In the genomic region with DNA sequence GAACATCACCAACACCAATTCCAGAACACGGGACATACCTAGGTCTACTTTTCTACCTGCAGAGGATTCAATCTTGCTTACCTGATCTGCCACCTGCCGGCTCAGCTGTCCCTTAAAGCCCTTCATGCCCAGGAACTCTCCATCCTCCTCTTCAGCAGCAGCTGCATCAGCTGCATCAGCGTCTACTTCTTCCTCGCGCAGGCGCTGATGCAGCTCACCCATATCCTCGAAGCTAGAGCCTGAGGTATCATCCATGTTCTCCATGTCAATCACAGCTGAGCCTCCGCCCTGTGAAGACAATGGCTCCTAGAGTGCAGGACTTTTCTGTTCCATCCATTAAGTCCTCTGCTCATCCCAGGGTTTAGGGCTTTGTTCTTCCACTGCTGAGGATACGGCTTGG, we compare ENCODE assay signal across 9 cellular contexts. TPM values are rescaled to one million over a fixed set of nuclear protein-coding genes. Genes with fewer than 3 reads are reported as not detected.
DNase-seq lines count a peak whose midpoint lies in the region; ATAC-seq and TF ChIP-seq lines count a peak whose summit lies in the region.
"Had no signal": no experiment of that assay in that cellular context is flagged by ENCODE, and none has a peak within 500 bp of the region (broad histone marks: within the 10 kb centered on the region; RNA-seq: fewer than 3 reads in every experiment).

No MANE protein-coding gene starts in this region.

- peak overlapping the region; percentile 99 for H2AK9ac ChIP-seq in IMR-90 (replicated peaks; ENCODE audit: low read depth, low read length, poor library complexity)

- H3K23ac ChIP-seq in IMR-90 (ENCODE audit: low read depth, low read length), result peak overlapping the region; percentile 66

- no peak overlapping the region for H2BK120ac ChIP-seq in IMR-90 (ENCODE audit: low read depth, low read length)

- peak overlapping the region; percentile 64 for H3K27ac Mint-ChIP-seq in nephron progenitor cell

- H3K18ac ChIP-seq in IMR-90 (ENCODE audit: low read depth, low read length), result no peak overlapping the region

- peak overlapping the region; percentile 99 for H3K4me3 ChIP-seq in AG09309 (ENCODE audit: control insufficient read depth, low read depth, low read length)
- peak overlapping the region; percentile 80 for H3K4me3 ChIP-seq in IMR-90 (ENCODE audit: insufficient read depth, low read depth, low read length)
- H3K4me3 ChIP-seq in ectodermal cell (ENCODE audit: insufficient read depth, low read depth, low read length), result peak overlapping the region; percentile 99

- H3K27me3 ChIP-seq in IMR-90 (ENCODE audit: control insufficient read depth, insufficient read depth, low read length), result no peaks in the 10 kb centered on the region
- no peaks in the 10 kb centered on the region for H3K27me3 ChIP-seq in ectodermal cell (ENCODE audit: control insufficient read depth, insufficient read depth, low read length, poor library complexity, severe bottlenecking)

- intact Hi-C loops in IMR-90 (cut with micrococcal nuclease), result no loop called here

- H3K4me1 ChIP-seq in IMR-90 (ENCODE audit: control insufficient read depth, insufficient read depth, low read length) (peaks cover 9% of the 10 kb centered on the region), ectodermal cell (ENCODE audit: control insufficient read depth, insufficient read depth, low read length) (peaks cover 9% of the 10 kb centered on the region)

- POLR2A ChIA-PET in IMR-90 (lab: Charles Lee; ENCODE audit: unreplicated experiment), result no interaction called here

- H2BK15ac ChIP-seq in IMR-90 (ENCODE audit: low read depth, low read length), result no peak overlapping the region

- peak overlapping the region; percentile 72 for H3K4me2 ChIP-seq in IMR-90 (ENCODE audit: low read depth, low read length)

- peak overlapping the region; percentile 9; the same call in 1 of the 2 replicates for H4K5ac ChIP-seq in IMR-90 (ENCODE audit: low read depth, low read length)

- H3K4me3 Mint-ChIP-seq in nephron progenitor cell, result no peak overlapping the region

- peak overlapping the region; percentile 65 for H4K91ac ChIP-seq in IMR-90 (ENCODE audit: insufficient read depth, low read depth, low read length)

- no peak overlapping the region for H2BK5ac ChIP-seq in IMR-90 (ENCODE audit: low read depth, low read length, poor library complexity, severe bottlenecking)

- no peak overlapping the region for H2AFZ ChIP-seq in IMR-90 (replicated peaks; ENCODE audit: low read length, poor library complexity)

- WGBS in IMR-90 (ENCODE audit: extremely low coverage in 2 of 2, insufficient read length in 1 of 2), 2 experiments, result 93% methylated on average over 7 of the region's 9 CpGs; no CpG with 5 or more reads in 1 of the 2 experiments
- WGBS in ectodermal cell, 2 experiments, result 89 to 90% methylated on average over 9 of the region's 9 CpGs

- peak overlapping the region; percentile 39; the same call in 1 of the 2 replicates for H3K27ac ChIP-seq in IMR-90 (ENCODE audit: insufficient read depth, low read length)
- H3K27ac ChIP-seq in ectodermal cell (ENCODE audit: insufficient read depth, low read depth, low read length, poor library complexity, severe bottlenecking), result no peak overlapping the region

- BruUV-seq in IMR-90 (replicated peaks; lab: Mats Ljungman, UMichigan), result no TSS peak

- peak overlapping the region; percentile 70 to 90; a peak in 3 of 4 replicates for H4K8ac ChIP-seq in IMR-90 (ENCODE audit: low read depth in 2 of 2, low read length in 2 of 2)

- DNase-seq in AG09309 (ENCODE audit: low read depth) (no peak), IMR-90 (no peak), nephron progenitor cell (no peak), NCI-H1417 (lab: John Stamatoyannopoulos, UW) (no peak), NCI-H128 (lab: John Stamatoyannopoulos, UW; ENCODE audit: unreplicated experiment) (no peak), NCI-H2196 treated with DMSO at 0.1 percent for 48 hours (lab: John Stamatoyannopoulos, UW; ENCODE audit: unreplicated experiment) (no peak)
- DNase-seq: NCI-H446 treated with DMSO at 0.1 percent for 48 hours had no signal

- H3K4me1 Mint-ChIP-seq in nephron progenitor cell, result peaks cover 16% of the 10 kb centered on the region

- peak overlapping the region; percentile 90 for H3K9ac ChIP-seq in IMR-90 (ENCODE audit: low read depth, low read length)

- H3K14ac ChIP-seq in IMR-90 (replicated peaks; ENCODE audit: low read depth, low read length), result peak overlapping the region; percentile 76

- no peaks in the 10 kb centered on the region for H3K9me3 Mint-ChIP-seq in nephron progenitor cell

- peaks cover 2% of the 10 kb centered on the region for H3K27me3 Mint-ChIP-seq in nephron progenitor cell (ENCODE audit: low read depth, poor library complexity)

- H3K9me3 ChIP-seq in IMR-90 (ENCODE audit: control insufficient read depth, insufficient read depth, low read length), result no peaks in the 10 kb centered on the region
- H3K9me3 ChIP-seq in ectodermal cell (ENCODE audit: control insufficient read depth, low read length), result no peaks in the 10 kb centered on the region

- H4K20me1 ChIP-seq in IMR-90 (ENCODE audit: insufficient read depth, low read length), result peaks cover 5% of the 10 kb centered on the region; the same call in 1 of the 2 replicates

- H3K9me1 ChIP-seq in IMR-90 (ENCODE audit: insufficient read depth, low read length), result 0 out of 2 replicates have a peak, but pooled peaks cover 9% of the 10 kb centered on the region

- CTCF ChIA-PET in IMR-90 (lab: Yijun Ruan, JAX), result no interaction called here

- no peak for TF ChIP-seq CTCF in AG09309 (IDR thresholded peaks at IDR 0.05; ENCODE audit: control insufficient read depth, insufficient read depth, low read depth, low read length, missing control alignments)
- TF ChIP-seq CTCF in IMR-90 (conservative IDR thresholded peaks at IDR 0.05; ENCODE audit: low read depth, low read length), result no peak
- no peak for TF ChIP-seq CTCF in nephron progenitor cell (IDR thresholded peaks at IDR 0.05)

- H2AK5ac ChIP-seq in IMR-90 (ENCODE audit: low read depth, low read length), result peak overlapping the region; percentile 85

- no peak overlapping the region for H2BK20ac ChIP-seq in IMR-90 (ENCODE audit: low read depth, low read length)

- H3K36me3 Mint-ChIP-seq in nephron progenitor cell (ENCODE audit: low read depth), result peaks cover 36% of the 10 kb centered on the region

- peak overlapping the region; percentile 81 for H3K56ac ChIP-seq in IMR-90 (ENCODE audit: extremely low read depth, insufficient read depth, low read length)

- H3K4ac ChIP-seq in IMR-90 (ENCODE audit: low read depth, low read length), result peak overlapping the region; percentile 86

- no peak for TF ChIP-seq RAD21 in IMR-90 (IDR thresholded peaks at IDR 0.05; ENCODE audit: low read length)

- in situ Hi-C loops in IMR-90 (cut with MboI; ENCODE audit: low sequenced_read_pairs), result no loop called here

- H3K36me3 ChIP-seq in IMR-90 (ENCODE audit: control insufficient read depth, insufficient read depth, low read length) (peaks cover 52% of the 10 kb centered on the region), ectodermal cell (ENCODE audit: control insufficient read depth, insufficient read depth, low read length) (peaks cover 36% of the 10 kb centered on the region)

- ATAC-seq in IMR-90 (ENCODE audit: low read depth) (no peak), HG03135 (IDR thresholded peaks at IDR 0.05; ENCODE audit: unreplicated experiment) (no peak)

- dilution Hi-C loops in IMR-90 (cut with HindIII; ENCODE audit: low sequenced_read_pairs, unreplicated experiment), result no loop called here

- no peak for TF ChIP-seq POLR2A in IMR-90 (IDR thresholded peaks at IDR 0.05; ENCODE audit: low read depth, low read length)

- H3K79me1 ChIP-seq in IMR-90 (ENCODE audit: low read depth in 1 of 2, low read length in 2 of 2), result peaks cover 29 to 56% of the 10 kb centered on the region in 2 experiments

TF ChIP-seq in IMR-90, 13 proteins besides CTCF, POLR2A, EP300 and RAD21:
- no peak for TF ChIP-seq MAFK (IDR thresholded peaks at IDR 0.05; ENCODE audit: low read depth, low read length)
- no peak for TF ChIP-seq RCOR1 (IDR thresholded peaks at IDR 0.05; ENCODE audit: insufficient replicate concordance, low read length)
- no peak for TF ChIP-seq MAZ (IDR thresholded peaks at IDR 0.05; ENCODE audit: borderline replicate concordance, low read depth, low read length)

RNA-seq across cellular contexts. Expression of a gene that starts 0.9 kb away (rescaled TPM):
- 114 and 120 TPM in 2 replicates for total RNA-seq in IMR-90 (2012; rRNA removed)
- polyA plus RNA-seq in IMR-90 (2012; rRNA removed), result 193 and 207 TPM in 2 replicates
- 112 and 320 TPM in 2 replicates for polyA plus RNA-seq in IMR-90 (2012; cell fraction: cytosol; rRNA removed)
- polyA plus RNA-seq in IMR-90 (2012; cell fraction: nucleus; rRNA removed; ENCODE audit: low replicate concordance), result 295 and 320 TPM in 2 replicates
- polyA plus RNA-seq in ectodermal cell (2013, experiment 1 of 4), result 104 TPM
- 117 TPM for polyA plus RNA-seq in ectodermal cell (2013, experiment 2 of 4)
- polyA plus RNA-seq in ectodermal cell (2013, experiment 3 of 4), result 86.6 TPM
- 101 TPM for polyA plus RNA-seq in ectodermal cell (2013, experiment 4 of 4)

RNA-seq across cellular contexts. Expression of a gene that starts 1.1 kb away (rescaled TPM):
- 69.4 and 72.6 TPM in 2 replicates for total RNA-seq in IMR-90 (2012; rRNA removed)
- 46.1 and 48.4 TPM in 2 replicates for polyA plus RNA-seq in IMR-90 (2012; rRNA removed)
- 15.8 and 35.9 TPM in 2 replicates for polyA plus RNA-seq in IMR-90 (2012; cell fraction: cytosol; rRNA removed)
- 38.4 and 105 TPM in 2 replicates for polyA plus RNA-seq in IMR-90 (2012; cell fraction: nucleus; rRNA removed; ENCODE audit: low replicate concordance)
- polyA plus RNA-seq in ectodermal cell (2013, experiment 1 of 4), result 33.7 TPM
- 38.0 TPM for polyA plus RNA-seq in ectodermal cell (2013, experiment 2 of 4)
- 30.3 TPM for polyA plus RNA-seq in ectodermal cell (2013, experiment 3 of 4)
- 33.1 TPM for polyA plus RNA-seq in ectodermal cell (2013, experiment 4 of 4)

RNA-seq across cellular contexts. Expression of a gene that starts 5.7 kb away (rescaled TPM):
- total RNA-seq in IMR-90 (2012; rRNA removed), result under 0.01 TPM in 2 replicates
- 0.23 and 0.31 TPM in 2 replicates for polyA plus RNA-seq in IMR-90 (2012; rRNA removed)
- polyA plus RNA-seq in IMR-90 (2012; cell fraction: cytosol; rRNA removed), result 0.51 and 0.55 TPM in 2 replicates
- polyA plus RNA-seq in IMR-90 (2012; cell fraction: nucleus; rRNA removed; ENCODE audit: low replicate concordance), result 0.26 and 0.49 TPM in 2 replicates
- 0.74 TPM for polyA plus RNA-seq in ectodermal cell (2013, experiment 1 of 4)
- polyA plus RNA-seq in ectodermal cell (2013, experiment 2 of 4), result 0.27 TPM
- 0.32 TPM for polyA plus RNA-seq in ectodermal cell (2013, experiment 3 of 4)
- 0.69 TPM for polyA plus RNA-seq in ectodermal cell (2013, experiment 4 of 4)

RNA-seq across cellular contexts. Expression of a gene that starts 38.4 kb away (rescaled TPM):
- 12.2 and 12.5 TPM in 2 replicates for total RNA-seq in IMR-90 (2012; rRNA removed)
- 34.2 and 35.8 TPM in 2 replicates for polyA plus RNA-seq in IMR-90 (2012; rRNA removed)
- polyA plus RNA-seq in IMR-90 (2012; cell fraction: cytosol; rRNA removed), result 32.2 and 36.9 TPM in 2 replicates
- 136 and 192 TPM in 2 replicates for polyA plus RNA-seq in IMR-90 (2012; cell fraction: nucleus; rRNA removed; ENCODE audit: low replicate concordance)
- 58.9 TPM for polyA plus RNA-seq in ectodermal cell (2013, experiment 1 of 4)
- 54.8 TPM for polyA plus RNA-seq in ectodermal cell (2013, experiment 2 of 4)
- 42.8 TPM for polyA plus RNA-seq in ectodermal cell (2013, experiment 3 of 4)
- 45.1 TPM for polyA plus RNA-seq in ectodermal cell (2013, experiment 4 of 4)
